ENCODE assay signal across 8 cellular contexts in genomic region chr16:30092373-30093010, GRCh38. TPM values are rescaled to one million over a fixed set of nuclear protein-coding genes. Genes with fewer than 3 reads are reported as not detected.
DNase-seq lines count a peak whose midpoint lies in the region; ATAC-seq and TF ChIP-seq lines count a peak whose summit lies in the region.

No MANE protein-coding gene starts in this region.

- H3K4me3 Mint-ChIP-seq in activated B cell treated with CpG ODN at 0.5 μM for 24 hours: peak overlapping the region; percentile 89

- H3K9me3 ChIP-seq in colonic mucosa: no peaks in the 10 kb centered on the region

- H3K4me1 Mint-ChIP-seq in activated B cell treated with CpG ODN at 0.5 μM for 24 hours: peaks cover 52% of the 10 kb centered on the region

- peak; percentile 62 for DNase-seq in activated T-cell treated with anti-CD3 and anti-CD28 coated beads for 24 hours (ENCODE audit: low read depth)
- DNase-seq in activated T-cell treated with anti-CD3 and anti-CD28 coated beads for 4 hours: no peak
- DNase-seq in NCI-H2171 (lab: John Stamatoyannopoulos, UW): peak; percentile 33
- peak; percentile 76 for DNase-seq in activated B cell treated with CpG ODN at 0.5 μM for 24 hours
- DNase-seq in colonic mucosa: peak; percentile 83
- DNase-seq in left lobe of liver (ENCODE audit: low spot score): peak; percentile 70
- peak; percentile 78 for DNase-seq in stimulated activated CD4-positive, alpha-beta T cell treated with anti-CD3 and anti-CD28 coated beads, Interleukin-1b, Interleukin-23, amount 100 ng/mL, for 48 hours

- H3K27ac Mint-ChIP-seq in activated B cell treated with CpG ODN at 0.5 μM for 24 hours: peak overlapping the region; percentile 94

- intact Hi-C loops in activated B cell treated with CpG ODN at 0.5 μM for 24 hours (cut with micrococcal nuclease): loop anchor here (1.0 to 5.0 kb wide), 13 partner anchors 16 to 567 kb away; partner anchors contain the start of genes ALDOA, CORO1A, HIRIP3 and INO80E
- intact Hi-C loops in colonic mucosa (cut with DNase I): loop anchor here (10.0 kb wide), 2 partner anchors 262 to 322 kb away; partner anchors contain the start of gene CD2BP2

- peaks cover 31% of the 10 kb centered on the region for H3K36me3 Mint-ChIP-seq in activated B cell treated with CpG ODN at 0.5 μM for 24 hours (ENCODE audit: low read depth)

- H3K4me1 ChIP-seq in colonic mucosa: peaks cover 13% of the 10 kb centered on the region

- POLR2A ChIA-PET in activated B cell treated with CpG ODN at 0.5 μM for 24 hours (lab: Charles Lee): interaction anchor here (0.6 to 8.7 kb wide), 32 partner anchors 10 to 1270 kb away, joined by 3 to 335 read pairs (median 4); partner anchors contain the start of genes ALDOA, ATXN2L, CORO1A and DCTPP1

- peak overlapping the region; percentile 71 to 91 for H3K9ac ChIP-seq in colonic mucosa (ENCODE audit: low read depth in 2 of 2, low read length in 2 of 2)

- peaks cover 3% of the 10 kb centered on the region for H3K9me3 Mint-ChIP-seq in activated B cell treated with CpG ODN at 0.5 μM for 24 hours

- H3K27ac ChIP-seq in colonic mucosa: peak overlapping the region; percentile 84

- peak overlapping the region; percentile 60 for H3K4me3 ChIP-seq in colonic mucosa

- ATAC-seq in HG02943 (IDR thresholded peaks at IDR 0.05; ENCODE audit: low read depth, unreplicated experiment) (peak; percentile 36), activated B cell treated with CpG ODN at 0.5 μM for 24 hours (ENCODE audit: low read depth) (peak; percentile 56), left lobe of liver (peak; percentile 37)

- peaks cover 3% of the 10 kb centered on the region for H3K36me3 ChIP-seq in colonic mucosa

- no peaks in the 10 kb centered on the region for H3K27me3 Mint-ChIP-seq in activated B cell treated with CpG ODN at 0.5 μM for 24 hours

- no peaks in the 10 kb centered on the region for H3K27me3 ChIP-seq in colonic mucosa

- TF ChIP-seq CTCF in activated B cell treated with CpG ODN at 0.5 μM for 24 hours (IDR thresholded peaks at IDR 0.05): no peak
- TF ChIP-seq CTCF in colonic mucosa (IDR thresholded peaks at IDR 0.05): peak; percentile 41

- CTCF ChIA-PET in activated B cell treated with CpG ODN at 0.5 μM for 24 hours (lab: Charles Lee): interaction anchor here (0.6 to 2.8 kb wide), 19 partner anchors 10 to 604 kb away, joined by 3 to 33 read pairs (median 5); partner anchors contain the start of genes ALDOA, CORO1A, PPP4C and TAOK2

RNA-seq across cellular contexts. Expression of gene TBX6, which starts 0.8 kb away (rescaled TPM):
- total RNA-seq in activated B cell treated with CpG ODN at 0.5 μM for 24 hours (2.3 TPM in 2 replicates), colonic mucosa (1 to 10 TPM in 1 of 2 donors, under 1 TPM in 1; 0.85 to 1.6 TPM), left lobe of liver (0.86 TPM)

RNA-seq across cellular contexts. Expression of gene YPEL3, which starts 3.5 kb away (rescaled TPM):
- total RNA-seq in activated B cell treated with CpG ODN at 0.5 μM for 24 hours: 75.8 and 77.8 TPM in 2 replicates
- total RNA-seq in colonic mucosa: 10 to 100 TPM; 15.5 to 39.2 TPM
- 20.9 TPM for total RNA-seq in left lobe of liver

RNA-seq across cellular contexts. Expression of gene PPP4C, which starts 16.7 kb away (rescaled TPM):
- 124 and 131 TPM in 2 replicates for total RNA-seq in activated B cell treated with CpG ODN at 0.5 μM for 24 hours
- 100 to 1,000 TPM; 111 to 156 TPM for total RNA-seq in colonic mucosa
- 51.0 TPM for total RNA-seq in left lobe of liver

RNA-seq across cellular contexts. Expression of gene GDPD3, which starts 20.8 kb away (rescaled TPM):
- total RNA-seq in activated B cell treated with CpG ODN at 0.5 μM for 24 hours (4.9 and 6.1 TPM in 2 replicates), colonic mucosa (10 to 100 TPM; 40.4 to 95.2 TPM), left lobe of liver (1.4 TPM)

RNA-seq across cellular contexts. Expression of gene ALDOA, which starts 26.9 kb away (rescaled TPM):
- total RNA-seq in activated B cell treated with CpG ODN at 0.5 μM for 24 hours (611 and 613 TPM in 2 replicates), colonic mucosa (1,000 to 10,000 TPM; 2,396 to 2,926 TPM), left lobe of liver (176 TPM)
